1 cellular context compared by ENCODE assay signal in the genomic region with DNA sequence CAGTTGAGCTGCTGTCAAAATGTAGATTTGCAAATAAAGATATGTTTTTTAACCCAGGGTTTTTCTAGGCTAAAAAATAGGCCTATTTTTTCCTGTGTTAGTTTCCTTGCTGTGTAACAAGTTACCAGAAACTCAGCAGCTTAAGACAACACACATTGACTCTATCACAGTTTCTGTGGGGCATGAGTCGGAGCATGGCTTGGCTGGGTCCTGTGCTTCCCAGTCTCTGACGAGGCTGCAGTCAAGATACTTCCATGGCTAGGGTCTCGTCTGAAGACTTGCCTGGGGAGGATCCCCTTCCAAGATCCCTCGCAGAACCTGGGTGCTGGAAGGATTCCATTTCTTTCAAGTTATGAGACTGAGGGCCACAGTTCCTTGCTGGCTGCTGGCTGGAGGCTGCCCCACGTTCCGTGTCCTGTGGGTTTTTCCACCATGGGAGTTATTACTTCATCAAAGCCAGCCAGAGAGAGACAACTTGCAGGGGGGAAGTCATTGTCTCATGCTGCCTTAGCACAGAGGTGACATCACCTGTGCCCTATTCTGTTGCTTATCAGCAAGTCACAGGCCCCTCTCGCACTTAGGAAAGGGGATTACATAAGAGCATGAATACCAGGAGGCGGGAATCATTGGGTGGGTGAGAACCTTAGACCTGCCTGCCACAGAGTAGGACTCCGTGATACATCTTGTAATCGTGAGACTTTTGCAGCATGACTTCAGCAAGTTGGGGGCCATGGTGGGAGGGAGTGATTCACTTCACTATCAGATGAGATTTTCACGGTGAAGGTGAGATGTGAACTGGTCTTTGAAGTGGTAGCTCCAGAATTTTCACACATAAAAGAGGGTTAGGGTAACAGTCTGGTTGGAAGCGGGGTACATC.
TF ChIP-seq lines count a peak whose summit lies in the region.

No MANE protein-coding gene starts in this region.

TF ChIP-seq in SK-N-SH, 30 proteins besides CTCF, POLR2A, EP300 and RAD21 (continued from another document):
- no peak for TF ChIP-seq FOSL2 (IDR thresholded peaks at IDR 0.05; ENCODE audit: borderline replicate concordance, low read depth)
- no peak for TF ChIP-seq SMC3 (IDR thresholded peaks at IDR 0.05; ENCODE audit: low read depth, low read length)
- TF ChIP-seq, protein P1, sequence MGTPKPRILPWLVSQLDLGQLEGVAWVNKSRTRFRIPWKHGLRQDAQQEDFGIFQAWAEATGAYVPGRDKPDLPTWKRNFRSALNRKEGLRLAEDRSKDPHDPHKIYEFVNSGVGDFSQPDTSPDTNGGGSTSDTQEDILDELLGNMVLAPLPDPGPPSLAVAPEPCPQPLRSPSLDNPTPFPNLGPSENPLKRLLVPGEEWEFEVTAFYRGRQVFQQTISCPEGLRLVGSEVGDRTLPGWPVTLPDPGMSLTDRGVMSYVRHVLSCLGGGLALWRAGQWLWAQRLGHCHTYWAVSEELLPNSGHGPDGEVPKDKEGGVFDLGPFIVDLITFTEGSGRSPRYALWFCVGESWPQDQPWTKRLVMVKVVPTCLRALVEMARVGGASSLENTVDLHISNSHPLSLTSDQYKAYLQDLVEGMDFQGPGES (IDR thresholded peaks at IDR 0.05; ENCODE audit: low read depth, low read length) = no peak
- TF ChIP-seq RCOR1 (IDR thresholded peaks at IDR 0.05; ENCODE audit: low read length) = no peak
- TF ChIP-seq ELF1 (IDR thresholded peaks at IDR 0.05) = no peak
- TF ChIP-seq, protein P2, sequence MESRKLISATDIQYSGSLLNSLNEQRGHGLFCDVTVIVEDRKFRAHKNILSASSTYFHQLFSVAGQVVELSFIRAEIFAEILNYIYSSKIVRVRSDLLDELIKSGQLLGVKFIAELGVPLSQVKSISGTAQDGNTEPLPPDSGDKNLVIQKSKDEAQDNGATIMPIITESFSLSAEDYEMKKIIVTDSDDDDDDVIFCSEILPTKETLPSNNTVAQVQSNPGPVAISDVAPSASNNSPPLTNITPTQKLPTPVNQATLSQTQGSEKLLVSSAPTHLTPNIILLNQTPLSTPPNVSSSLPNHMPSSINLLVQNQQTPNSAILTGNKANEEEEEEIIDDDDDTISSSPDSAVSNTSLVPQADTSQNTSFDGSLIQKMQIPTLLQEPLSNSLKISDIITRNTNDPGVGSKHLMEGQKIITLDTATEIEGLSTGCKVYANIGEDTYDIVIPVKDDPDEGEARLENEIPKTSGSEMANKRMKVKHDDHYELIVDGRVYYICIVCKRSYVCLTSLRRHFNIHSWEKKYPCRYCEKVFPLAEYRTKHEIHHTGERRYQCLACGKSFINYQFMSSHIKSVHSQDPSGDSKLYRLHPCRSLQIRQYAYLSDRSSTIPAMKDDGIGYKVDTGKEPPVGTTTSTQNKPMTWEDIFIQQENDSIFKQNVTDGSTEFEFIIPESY (IDR thresholded peaks at IDR 0.05; ENCODE audit: borderline replicate concordance, low read depth) = no peak
